16 cellular contexts compared by ENCODE assay signal in the genomic region with DNA sequence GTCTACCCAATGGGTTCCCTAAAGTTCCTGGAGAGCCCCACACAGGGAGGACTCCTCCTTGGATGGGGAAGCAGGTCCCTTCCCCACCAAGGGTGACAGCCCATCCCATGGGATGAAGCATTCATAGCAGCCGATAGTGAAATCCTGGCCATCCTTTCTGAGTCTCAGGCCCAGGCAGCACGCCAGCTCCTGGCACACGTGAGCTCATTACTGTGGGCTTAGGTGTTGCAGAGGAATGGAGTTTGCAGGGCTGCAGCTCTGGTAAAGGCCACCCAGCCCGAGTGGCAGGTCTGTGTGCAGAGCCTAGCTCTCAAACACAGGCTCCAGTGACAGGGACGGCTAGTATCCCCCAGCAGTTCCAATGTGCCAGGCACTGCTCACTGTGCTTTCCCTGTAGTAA. TPM values are rescaled to one million over a fixed set of nuclear protein-coding genes. Genes with fewer than 3 reads are reported as not detected.
"Had no signal": no experiment of that assay in that cellular context is flagged by ENCODE, and none has a peak within 500 bp of the region (broad histone marks: within the 10 kb centered on the region; RNA-seq: fewer than 3 reads in every experiment).

No MANE protein-coding gene starts in this region.

- H3K4me3 ChIP-seq: gastroesophageal sphincter, lung, right lobe of liver, skin epidermis, tibial artery had no signal

- H3K9me3 ChIP-seq: gastroesophageal sphincter, right lobe of liver, tibial artery had no signal

- H3K27ac ChIP-seq: gastroesophageal sphincter, right lobe of liver, skin epidermis, tibial artery had no signal

- H3K4me1 ChIP-seq: tibial artery had no signal

- DNase-seq: activated B cell treated with CpG ODN at 0.5 μM for 24 hours; activated CD4-positive, alpha-beta memory T cell treated with anti-CD3 and anti-CD28 coated beads for 36 hours; activated CD4-positive, alpha-beta T cell treated with anti-CD3 and anti-CD28 coated beads for 4 hours; activated effector memory CD4-positive, alpha-beta T cell treated with Interleukin-2 at 50 U/mL for 16 hours; activated naive CD4-positive, alpha-beta T cell treated with anti-CD3 and anti-CD28 coated beads, Interleukin-2, amount 10 ng/mL, durations not matched to agents 7 days and 5 days; activated T-cell treated with anti-CD3 and anti-CD28 coated beads, Interleukin-2, amount 50 U/mL, for 48 hours; endodermal cell; head of caudate nucleus; islet precursor cell; naive thymus-derived CD8-positive, alpha-beta T cell; right lobe of liver; stimulated activated CD4-positive, alpha-beta T cell treated with anti-CD3 and anti-CD28 coated beads, Interleukin-1b, Interleukin-23, amount 100 ng/mL, for 48 hours; tibial artery had no signal

- H3K27me3 ChIP-seq: gastroesophageal sphincter, right lobe of liver, tibial artery had no signal

- ATAC-seq: gastroesophageal sphincter; naive thymus-derived CD8-positive, alpha-beta T cell; right lobe of liver had no signal

RNA-seq across cellular contexts. Expression of a gene that starts 31.0 kb away (rescaled TPM):
- total RNA-seq: activated CD4-positive, alpha-beta memory T cell treated with anti-CD3 and anti-CD28 coated beads for 36 hours had no signal
